Comparison of ENCODE assay signal across 27 cellular contexts in the genomic region with DNA sequence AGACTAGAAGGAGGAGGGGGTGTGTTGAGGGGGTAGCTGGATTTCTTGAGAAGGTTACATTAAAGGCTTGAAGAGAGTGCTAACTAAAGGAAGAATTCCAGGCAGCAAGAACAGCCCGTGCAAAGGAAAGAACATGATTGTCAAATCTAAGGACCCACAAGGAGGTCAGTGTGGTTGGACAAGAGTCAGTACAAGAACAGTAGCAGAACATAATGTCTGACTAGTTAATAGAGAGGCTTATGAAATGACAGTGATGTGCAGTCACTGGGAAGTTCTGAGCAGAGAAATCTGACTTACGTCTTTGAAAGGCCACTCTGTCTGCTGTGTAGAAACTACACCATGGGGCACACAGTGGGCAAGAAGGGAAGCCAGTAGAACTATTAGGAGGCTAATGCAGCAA.
"Had no signal": no experiment of that assay in that cellular context is flagged by ENCODE, and none has a peak within 500 bp of the region (broad histone marks: within the 10 kb centered on the region; RNA-seq: fewer than 3 reads in every experiment).

No MANE protein-coding gene starts in this region.

- H3K9me3 Mint-ChIP-seq: dendritic cell treated with granulocyte-macrophage colony-stimulating factor and Interleukin-4, amounts not matched to agents 40 ng/mL and 50 ng/mL, for 4 days; endodermal cell had no signal

- H3K27me3 Mint-ChIP-seq: dendritic cell treated with granulocyte-macrophage colony-stimulating factor and Interleukin-4, amounts not matched to agents 40 ng/mL and 50 ng/mL, for 4 days; effector memory CD8-positive, alpha-beta T cell; memory B cell had no signal

- H3K4me3 ChIP-seq: colonic mucosa, esophagus squamous epithelium, gastrocnemius medialis, heart right ventricle, left lung, lung had no signal

- H3K27me3 ChIP-seq: colonic mucosa, esophagus squamous epithelium, gastrocnemius medialis, heart right ventricle, left lung had no signal

- H3K27ac ChIP-seq: colonic mucosa, epithelial cell of prostate, esophagus squamous epithelium, gastrocnemius medialis, heart right ventricle, left lung had no signal

- ATAC-seq: effector memory CD8-positive, alpha-beta T cell; esophagus mucosa; gastrocnemius medialis; heart right ventricle; left cardiac atrium; left lung; left ventricle myocardium superior had no signal

- H3K4me1 Mint-ChIP-seq: immature natural killer cell, memory B cell had no signal

- H3K36me3 Mint-ChIP-seq: immature natural killer cell, memory B cell had no signal

- H3K27ac Mint-ChIP-seq: dendritic cell treated with granulocyte-macrophage colony-stimulating factor and Interleukin-4, amounts not matched to agents 40 ng/mL and 50 ng/mL, for 4 days; effector memory CD8-positive, alpha-beta T cell; endodermal cell; immature natural killer cell; memory B cell had no signal

- H3K4me3 Mint-ChIP-seq: dendritic cell treated with granulocyte-macrophage colony-stimulating factor and Interleukin-4, amounts not matched to agents 40 ng/mL and 50 ng/mL, for 4 days; effector memory CD8-positive, alpha-beta T cell; endodermal cell; immature natural killer cell; memory B cell had no signal

- H3K4me1 ChIP-seq: colonic mucosa, esophagus squamous epithelium, gastrocnemius medialis, heart right ventricle, left lung had no signal

- H3K36me3 ChIP-seq: colonic mucosa, esophagus squamous epithelium, gastrocnemius medialis, heart right ventricle, left lung had no signal

- H3K9me3 ChIP-seq: colonic mucosa, esophagus squamous epithelium, gastrocnemius medialis, heart right ventricle, left lung had no signal

- DNase-seq: colonic mucosa; cortex of kidney; effector CD8-positive, alpha-beta T cell; effector memory CD8-positive, alpha-beta T cell; endodermal cell; erythroblast; esophagus squamous epithelium; foreskin fibroblast; foreskin melanocyte; gastrocnemius medialis; glutamatergic neuron; head of caudate nucleus; heart right ventricle; hypothalamus; immature natural killer cell; islet precursor cell; left cardiac atrium; left lung; left ventricle myocardium superior; mammary epithelial cell; mesendoderm; midbrain had no signal
